ENCODE assay signal across 11 cellular contexts in genomic region chr1:63189677-63190076, GRCh38.
DNase-seq lines count a peak whose midpoint lies in the region; TF ChIP-seq lines count a peak whose summit lies in the region.
"Had no signal": no experiment of that assay in that cellular context is flagged by ENCODE, and none has a peak within 500 bp of the region (broad histone marks: within the 10 kb centered on the region; RNA-seq: fewer than 3 reads in every experiment).

No MANE protein-coding gene starts in this region.

- H3K79me1 ChIP-seq in mesendoderm (ENCODE audit: low read length) = no peaks in the 10 kb centered on the region

- H3K4me1 ChIP-seq in MM.1S (ENCODE audit: low read length) (no peaks in the 10 kb centered on the region), mesendoderm (ENCODE audit: control insufficient read depth, low read depth, low read length) (peaks cover 3% of the 10 kb centered on the region)

- H3F3A ChIP-seq in MM.1S (ENCODE audit: insufficient read depth, low read length) = no peaks in the 10 kb centered on the region

- H3K9me2 ChIP-seq in MM.1S (replicated peaks; ENCODE audit: insufficient read depth, low read length) = no peaks in the 10 kb centered on the region

- H3K18ac ChIP-seq in mesendoderm (ENCODE audit: low read length) = no peak overlapping the region

- H3K27me3 ChIP-seq in MM.1S (replicated peaks; ENCODE audit: insufficient read depth, low read length) (no peaks in the 10 kb centered on the region), mesendoderm (ENCODE audit: insufficient read depth, low read length, poor library complexity) (peaks cover 3% of the 10 kb centered on the region)

- no peaks in the 10 kb centered on the region for H3K9me3 ChIP-seq in MM.1S (replicated peaks; ENCODE audit: insufficient read depth, low read length)
- H3K9me3 ChIP-seq: mucosa of descending colon had no signal

- no peak overlapping the region for H3K4me3 Mint-ChIP-seq in activated T-helper 2 cell treated with anti-CD3 and anti-CD28 coated beads, Interferon-gamma antibody, Interleukin-2, Interleukin-4, amounts not matched to agents 10 μg/mL and 5 μg/mL and 100 μg/mL, durations not matched to agents 14 hours and 24 hours and 36 hours (ENCODE audit: low read depth)
- H3K4me3 Mint-ChIP-seq: activated CD8-positive, alpha-beta T cell treated with anti-CD3 and anti-CD28 coated beads for 36 hours had no signal

- no peak overlapping the region for H2BK120ac ChIP-seq in mesendoderm (ENCODE audit: low read depth, low read length)

- no peak overlapping the region for H2BK5ac ChIP-seq in mesendoderm (ENCODE audit: low read length)

- H3K4ac ChIP-seq in mesendoderm (ENCODE audit: low read depth, low read length) = no peak overlapping the region

- no peak overlapping the region for H4K8ac ChIP-seq in mesendoderm (ENCODE audit: low read depth, low read length)

- no peaks in the 10 kb centered on the region for H3K36me3 Mint-ChIP-seq in activated T-helper 2 cell treated with anti-CD3 and anti-CD28 coated beads, Interferon-gamma antibody, Interleukin-2, Interleukin-4, amounts not matched to agents 10 μg/mL and 5 μg/mL and 100 μg/mL, durations not matched to agents 14 hours and 24 hours and 36 hours (ENCODE audit: low read depth)

- intact Hi-C loops in activated T-helper 2 cell treated with anti-CD3 and anti-CD28 coated beads, Interferon-gamma antibody, Interleukin-2, Interleukin-4, amounts not matched to agents 10 μg/mL and 5 μg/mL and 100 μg/mL, durations not matched to agents 14 hours and 24 hours and 36 hours (cut with micrococcal nuclease) = no loop called here

- H3K4me1 Mint-ChIP-seq in activated T-helper 2 cell treated with anti-CD3 and anti-CD28 coated beads, Interferon-gamma antibody, Interleukin-2, Interleukin-4, amounts not matched to agents 10 μg/mL and 5 μg/mL and 100 μg/mL, durations not matched to agents 14 hours and 24 hours and 36 hours (ENCODE audit: low read depth) = no peaks in the 10 kb centered on the region

- no peak overlapping the region for H3K4me3 ChIP-seq in GM12864 (ENCODE audit: low read depth, low read length)
- no peak overlapping the region for H3K4me3 ChIP-seq in MM.1S (ENCODE audit: low read length)
- no peak overlapping the region for H3K4me3 ChIP-seq in mesendoderm (ENCODE audit: low read length)
- H3K4me3 ChIP-seq: mucosa of descending colon had no signal

- no peak overlapping the region for H3K27ac Mint-ChIP-seq in activated T-helper 2 cell treated with anti-CD3 and anti-CD28 coated beads, Interferon-gamma antibody, Interleukin-2, Interleukin-4, amounts not matched to agents 10 μg/mL and 5 μg/mL and 100 μg/mL, durations not matched to agents 14 hours and 24 hours and 36 hours
- H3K27ac Mint-ChIP-seq: activated CD8-positive, alpha-beta T cell treated with anti-CD3 and anti-CD28 coated beads for 36 hours had no signal

- H3K4me2 ChIP-seq in MM.1S (ENCODE audit: low read depth, low read length) = no peak overlapping the region
- H3K4me2 ChIP-seq in mesendoderm (ENCODE audit: low read length) = no peak overlapping the region

- DNase-seq in GM12864 (ENCODE audit: low read depth) (no peak), MM.1S (no peak), SK-MEL-5 (ENCODE audit: low read depth, low spot score) (peak; percentile 63), mesendoderm (peak; percentile 92), NCI-H446 (lab: John Stamatoyannopoulos, UW) (no peak)
- DNase-seq in activated T-helper 2 cell treated with anti-CD3 and anti-CD28 coated beads, Interferon-gamma antibody, Interleukin-2, Interleukin-4, amounts not matched to agents 10 μg/mL and 5 μg/mL and 100 μg/mL, durations not matched to agents 14 hours and 24 hours and 36 hours (ENCODE audit: low spot score) = no peak
- DNase-seq in activated naive CD4-positive, alpha-beta T cell (lab: John Stamatoyannopoulos, UW) = no peak
- DNase-seq: activated CD8-positive, alpha-beta T cell treated with anti-CD3 and anti-CD28 coated beads for 36 hours; SHP77 treated with DMSO at 0.1 percent for 48 hours had no signal

- H4K5ac ChIP-seq in mesendoderm (ENCODE audit: low read length) = no peak overlapping the region

- H3K9ac ChIP-seq in MM.1S (ENCODE audit: low read length) = no peak overlapping the region
- no peak overlapping the region for H3K9ac ChIP-seq in mesendoderm (ENCODE audit: low read length)

- no peak overlapping the region for H3K23ac ChIP-seq in mesendoderm (ENCODE audit: low read length)

- H3K79me2 ChIP-seq in MM.1S (ENCODE audit: low read length) (no peaks in the 10 kb centered on the region), mesendoderm (ENCODE audit: control insufficient read depth, insufficient read depth, low read length) (no peaks in the 10 kb centered on the region)

- no peaks in the 10 kb centered on the region for H3K9me3 Mint-ChIP-seq in activated T-helper 2 cell treated with anti-CD3 and anti-CD28 coated beads, Interferon-gamma antibody, Interleukin-2, Interleukin-4, amounts not matched to agents 10 μg/mL and 5 μg/mL and 100 μg/mL, durations not matched to agents 14 hours and 24 hours and 36 hours
- H3K9me3 Mint-ChIP-seq: activated CD8-positive, alpha-beta T cell treated with anti-CD3 and anti-CD28 coated beads for 36 hours had no signal

- no peak overlapping the region for H2AFZ ChIP-seq in MM.1S (ENCODE audit: low read length)

- no peaks in the 10 kb centered on the region for H4K20me1 ChIP-seq in MM.1S (ENCODE audit: insufficient read depth, low read length)

- no CpG with 5 or more reads among the region's 1 CpG for WGBS in mesendoderm (ENCODE audit: extremely low coverage, insufficient coverage, low lambda C conversion rate)

- H3K27ac ChIP-seq in MM.1S (ENCODE audit: low read length) (no peak overlapping the region), mesendoderm (ENCODE audit: low read depth, low read length) (no peak overlapping the region)
- H3K27ac ChIP-seq: HL-60 had no signal

- H3K27me3 Mint-ChIP-seq in activated T-helper 2 cell treated with anti-CD3 and anti-CD28 coated beads, Interferon-gamma antibody, Interleukin-2, Interleukin-4, amounts not matched to agents 10 μg/mL and 5 μg/mL and 100 μg/mL, durations not matched to agents 14 hours and 24 hours and 36 hours (ENCODE audit: low read depth) = no peaks in the 10 kb centered on the region

- no peak overlapping the region for H3K56ac ChIP-seq in mesendoderm (ENCODE audit: low read length)

- in situ Hi-C loops in SK-MEL-5 (cut with HindIII; ENCODE audit: low pct_unique_long_range_greater_than_20kb, low sequenced_read_pairs) = no loop called here

- TF ChIP-seq CTCF in GM12864 (IDR thresholded peaks at IDR 0.05; ENCODE audit: low read depth, low read length, missing control alignments) (peak; percentile 10), MM.1S (IDR thresholded peaks at IDR 0.05; ENCODE audit: low read length) (peak; percentile 28)

- H2AK5ac ChIP-seq in mesendoderm (ENCODE audit: low read length) = no peak overlapping the region

- no peaks in the 10 kb centered on the region for H3K36me3 ChIP-seq in MM.1S (replicated peaks; ENCODE audit: insufficient read depth, low read length)
- no peaks in the 10 kb centered on the region for H3K36me3 ChIP-seq in mesendoderm (ENCODE audit: control insufficient read depth, insufficient read depth, low read length)

- H2BK15ac ChIP-seq in mesendoderm (replicated peaks; ENCODE audit: low read depth) = no peak overlapping the region

Comparison
In these comparisons a context has a peak if more than half of its experiments do, and no peak if none do; other contexts are left out.
1. DNase-seq: peak in SK-MEL-5 (single experiment) and mesendoderm (single experiment); none in GM12864 (single experiment), MM.1S (single experiment), NCI-H446 (0 of 2), activated T-helper 2 cell treated with anti-CD3 and anti-CD28 coated beads, Interferon-gamma antibody, Interleukin-2, Interleukin-4, amounts not matched to agents 10 μg/mL and 5 μg/mL and 100 μg/mL, durations not matched to agents 14 hours and 24 hours and 36 hours (single experiment) and activated naive CD4-positive, alpha-beta T cell (0 of 4).